In genomic region chr4:108619372-108620100, GRCh38 we compare ENCODE assay signal across 8 cellular contexts. TPM values are rescaled to one million over a fixed set of nuclear protein-coding genes. Genes with fewer than 3 reads are reported as not detected.
A peak's percentile ranks its signal among the peaks of the same experiment; 100 is the strongest.
DNase-seq lines count a peak whose midpoint lies in the region; ATAC-seq and TF ChIP-seq lines count a peak whose summit lies in the region.

No MANE protein-coding gene starts in this region.

- 65 to 73% (median 70%) methylated on average over 7 of the region's 7 CpGs for WGBS in stomach, 5 donors

- intact Hi-C loops in stomach (cut with DNase I; ENCODE audit: low total_unique reads) = no loop called here

- ATAC-seq in activated naive CD8-positive, alpha-beta T cell treated with anti-CD3 and anti-CD28 coated beads, Interleukin-2, amount 10 ng/mL, durations not matched to agents 7 days and 5 days (ENCODE audit: low read depth) = peak; percentile 44
- peak; percentile 12 for ATAC-seq in left lobe of liver

- H3K4me3 Mint-ChIP-seq in activated naive CD8-positive, alpha-beta T cell treated with anti-CD3 and anti-CD28 coated beads, Interleukin-2, amount 10 ng/mL, durations not matched to agents 7 days and 5 days = peak overlapping the region; percentile 93

- TF ChIP-seq EP300 in stomach (IDR thresholded peaks at IDR 0.05) = no peak

- POLR2A ChIA-PET in activated naive CD8-positive, alpha-beta T cell treated with anti-CD3 and anti-CD28 coated beads, Interleukin-2, amount 10 ng/mL, durations not matched to agents 7 days and 5 days (lab: Charles Lee) = interaction anchor here (0.7 to 2.1 kb wide), 7 partner anchors 8 to 589 kb away, joined by 3 to 15 read pairs (median 4); partner anchors contain the start of genes LEF1 and OSTC

- peaks cover 38% of the 10 kb centered on the region for H3K36me3 ChIP-seq in MG63
- H3K36me3 ChIP-seq in stomach = peaks cover 22 to 29% (median 28%) of the 10 kb centered on the region in 4 donors

- no peak for TF ChIP-seq POLR2A in stomach (IDR thresholded peaks at IDR 0.05)

- H3K4me1 ChIP-seq in stomach = peaks cover 14 to 47% (median 40%) of the 10 kb centered on the region in 4 donors

- peaks cover 55% of the 10 kb centered on the region for H3K36me3 Mint-ChIP-seq in activated naive CD8-positive, alpha-beta T cell treated with anti-CD3 and anti-CD28 coated beads, Interleukin-2, amount 10 ng/mL, durations not matched to agents 7 days and 5 days

- DNase-seq in NOMO-1 treated with DMSO at 0.1 percent for 48 hours (lab: John Stamatoyannopoulos, UW; ENCODE audit: unreplicated experiment) = peak; percentile 36
- DNase-seq in NOMO-1 (lab: John Stamatoyannopoulos, UW; ENCODE audit: unreplicated experiment in 2 of 2) = no peak
- DNase-seq in MG63 = no peak
- no peak for DNase-seq in activated naive CD8-positive, alpha-beta T cell treated with anti-CD3 and anti-CD28 coated beads, Interleukin-2, amount 10 ng/mL, durations not matched to agents 7 days and 5 days
- DNase-seq in left lobe of liver (ENCODE audit: low spot score) = no peak
- no peak for DNase-seq in stomach
- DNase-seq in HPDE6-E6E7 (ENCODE audit: extremely low spot score) = no peak
- DNase-seq in DMS79 (lab: John Stamatoyannopoulos, UW) = no peak

- peak overlapping the region in 4 of 5 donors; percentile 84 to 91 (median 90) for H3K27ac ChIP-seq in stomach

- H3K27ac Mint-ChIP-seq in activated naive CD8-positive, alpha-beta T cell treated with anti-CD3 and anti-CD28 coated beads, Interleukin-2, amount 10 ng/mL, durations not matched to agents 7 days and 5 days = peak overlapping the region; percentile 95

- H3K27me3 ChIP-seq in MG63 (no peaks in the 10 kb centered on the region), stomach (no peaks in the 10 kb centered on the region)

- H3K4me3 ChIP-seq in MG63 (peak overlapping the region; percentile 97), stomach (peak overlapping the region; percentile 65 to 86 (median 72))

- TF ChIP-seq CTCF in stomach (IDR thresholded peaks at IDR 0.05) = no peak

- peaks cover 35% of the 10 kb centered on the region for H3K4me1 Mint-ChIP-seq in activated naive CD8-positive, alpha-beta T cell treated with anti-CD3 and anti-CD28 coated beads, Interleukin-2, amount 10 ng/mL, durations not matched to agents 7 days and 5 days

- no peaks in the 10 kb centered on the region for H3K27me3 Mint-ChIP-seq in activated naive CD8-positive, alpha-beta T cell treated with anti-CD3 and anti-CD28 coated beads, Interleukin-2, amount 10 ng/mL, durations not matched to agents 7 days and 5 days

- H3K9me3 ChIP-seq in MG63 (no peaks in the 10 kb centered on the region), stomach (no peaks in the 10 kb centered on the region)

- H3K9me3 Mint-ChIP-seq in activated naive CD8-positive, alpha-beta T cell treated with anti-CD3 and anti-CD28 coated beads, Interleukin-2, amount 10 ng/mL, durations not matched to agents 7 days and 5 days = peaks cover 6% of the 10 kb centered on the region

RNA-seq across cellular contexts. Expression of gene RPL34, which starts 0.8 kb away (rescaled TPM):
- total RNA-seq in MG63 (2014; rRNA removed; shearing (Covaris generic); ENCODE audit: low replicate concordance) = 681 and 851 TPM in 2 replicates
- total RNA-seq in activated naive CD8-positive, alpha-beta T cell treated with anti-CD3 and anti-CD28 coated beads, Interleukin-2, amount 10 ng/mL, durations not matched to agents 7 days and 5 days = 1,000 to 10,000 TPM; 1,432 to 1,506 TPM
- 334 TPM for total RNA-seq in left lobe of liver
- 1,000 to 10,000 TPM in 1 of 5 donors, 100 to 1,000 TPM in 4; 424 to 1,146 (median 855) TPM for total RNA-seq in stomach
- polyA plus RNA-seq in stomach = 1,000 to 10,000 TPM; 4,974 to 7,943 (median 6,291) TPM

RNA-seq across cellular contexts. Expression of gene OSTC, which starts 30.9 kb away (rescaled TPM):
- total RNA-seq in MG63 (2014; rRNA removed; shearing (Covaris generic); ENCODE audit: low replicate concordance) = 77.7 and 1,094 TPM in 2 replicates
- total RNA-seq in activated naive CD8-positive, alpha-beta T cell treated with anti-CD3 and anti-CD28 coated beads, Interleukin-2, amount 10 ng/mL, durations not matched to agents 7 days and 5 days = 10 to 100 TPM; 55.0 to 58.4 TPM
- total RNA-seq in left lobe of liver (72.8 TPM), stomach (100 to 1,000 TPM in 1 of 5 donors, 10 to 100 TPM in 2, 1 to 10 TPM in 2; 5.4 to 176 (median 12.3) TPM)
- polyA plus RNA-seq in stomach = 10 to 100 TPM; 63.9 to 89.2 (median 85.7) TPM
